Comparison of ENCODE assay signal across 19 cellular contexts in the genomic region with DNA sequence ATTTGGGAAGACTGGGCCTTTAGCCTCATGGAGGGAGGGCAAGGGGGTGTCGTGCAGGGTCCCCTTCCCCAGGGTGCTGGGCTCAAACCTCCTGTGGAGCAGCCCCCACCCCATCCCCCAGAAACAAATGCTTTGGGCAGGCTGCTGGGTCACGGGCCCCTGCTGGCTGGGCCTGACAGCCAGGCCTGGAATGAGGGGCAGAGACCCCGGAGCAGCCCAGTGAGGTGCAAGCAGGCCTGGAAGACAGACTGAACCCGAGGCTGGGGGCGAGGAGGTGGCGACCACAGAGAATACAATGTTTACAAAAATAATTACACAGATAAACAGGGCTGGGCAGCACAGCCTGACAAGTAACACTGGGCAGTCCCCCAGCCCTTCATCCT. TPM values are rescaled to one million over a fixed set of nuclear protein-coding genes. Genes with fewer than 3 reads are reported as not detected.
"Had no signal": no experiment of that assay in that cellular context is flagged by ENCODE, and none has a peak within 500 bp of the region (broad histone marks: within the 10 kb centered on the region; RNA-seq: fewer than 3 reads in every experiment).

No MANE protein-coding gene starts in this region.

- H3K9me3 Mint-ChIP-seq: activated T-cell treated with anti-CD3 and anti-CD28 coated beads, Interleukin-2, amount 50 U/mL, for 4 hours; dendritic cell treated with granulocyte-macrophage colony-stimulating factor and Interleukin-4, amounts not matched to agents 40 ng/mL and 50 ng/mL, for 4 days; immature natural killer cell; memory B cell; naive thymus-derived CD4-positive, alpha-beta T cell; T-helper 1 cell treated with Interleukin-12 subunit alpha and Interleukin-12 subunit beta and Interleukin-4 antibody, amounts not matched to agents 30 μg/mL and 1 μg/mL, for 36 hours had no signal

- H3K27me3 ChIP-seq: breast epithelium, tibial artery had no signal

- H3K27ac Mint-ChIP-seq: dendritic cell treated with granulocyte-macrophage colony-stimulating factor and Interleukin-4, amounts not matched to agents 40 ng/mL and 50 ng/mL, for 4 days; immature natural killer cell; memory B cell; naive thymus-derived CD4-positive, alpha-beta T cell; T-helper 1 cell treated with Interleukin-12 subunit alpha and Interleukin-12 subunit beta and Interleukin-4 antibody, amounts not matched to agents 30 μg/mL and 1 μg/mL, for 36 hours had no signal

- H3K4me3 ChIP-seq: breast epithelium, tibial artery had no signal

- H3K27ac ChIP-seq: breast epithelium, tibial artery had no signal

- H3K4me1 ChIP-seq: breast epithelium had no signal

- H3K4me3 Mint-ChIP-seq: activated T-cell treated with anti-CD3 and anti-CD28 coated beads, Interleukin-2, amount 50 U/mL, for 4 hours; dendritic cell treated with granulocyte-macrophage colony-stimulating factor and Interleukin-4, amounts not matched to agents 40 ng/mL and 50 ng/mL, for 4 days; immature natural killer cell; memory B cell; T-helper 1 cell treated with Interleukin-12 subunit alpha and Interleukin-12 subunit beta and Interleukin-4 antibody, amounts not matched to agents 30 μg/mL and 1 μg/mL, for 36 hours had no signal

- H3K36me3 Mint-ChIP-seq: immature natural killer cell; memory B cell; naive thymus-derived CD4-positive, alpha-beta T cell had no signal

- DNase-seq: activated CD4-positive, alpha-beta T cell treated with anti-CD3 and anti-CD28 coated beads, Interleukin-2, amount 50 U/mL, for 1 hour; activated CD8-positive, alpha-beta memory T cell treated with anti-CD3 and anti-CD28 coated beads, Interleukin-2, amount 50 U/mL, for 4 hours; activated effector memory CD4-positive, alpha-beta T cell treated with anti-CD3 and anti-CD28 coated beads, Interleukin-2, amount 50 U/mL, for 16 hours; activated naive CD4-positive, alpha-beta T cell treated with anti-CD3 and anti-CD28 coated beads, Interleukin-2, amount 50 U/mL, for 16 hours; activated T-cell treated with anti-CD3 and anti-CD28 coated beads, Interleukin-2, amount 50 U/mL, for 4 hours; cerebellar nuclear complex; immature natural killer cell; kidney glomerular epithelial cell; naive thymus-derived CD4-positive, alpha-beta T cell; stimulated activated CD4-positive, alpha-beta T cell treated with anti-CD3 and anti-CD28 coated beads, Interleukin-12 subunit alpha, Interleukin-12 subunit beta, amount 100 ng/mL, for 4 hours; stimulated activated CD4-positive, alpha-beta T cell treated with anti-CD3 and anti-CD28 coated beads, Interleukin-1b, Interleukin-23, amount 100 ng/mL, for 48 hours; stimulated activated CD8-positive, alpha-beta memory T cell treated with anti-CD3 and anti-CD28 coated beads, Interleukin-4, amount 100 ng/mL, for 48 hours; stimulated activated naive CD4-positive, alpha-beta T cell; tibial artery had no signal

- H3K36me3 ChIP-seq: breast epithelium had no signal

- H3K9me3 ChIP-seq: breast epithelium, tibial artery had no signal

RNA-seq across cellular contexts. Expression of gene B4GALT2, which starts 17.7 kb away (rescaled TPM):
- polyA plus RNA-seq: naive thymus-derived CD4-positive, alpha-beta T cell had no signal

RNA-seq across cellular contexts. Expression of gene SLC6A9, which starts 34.5 kb away (rescaled TPM):
- total RNA-seq: mononuclear cell had no signal
- polyA plus RNA-seq: immature natural killer cell had no signal
